8 cellular contexts compared by ENCODE assay signal in the genomic region with DNA sequence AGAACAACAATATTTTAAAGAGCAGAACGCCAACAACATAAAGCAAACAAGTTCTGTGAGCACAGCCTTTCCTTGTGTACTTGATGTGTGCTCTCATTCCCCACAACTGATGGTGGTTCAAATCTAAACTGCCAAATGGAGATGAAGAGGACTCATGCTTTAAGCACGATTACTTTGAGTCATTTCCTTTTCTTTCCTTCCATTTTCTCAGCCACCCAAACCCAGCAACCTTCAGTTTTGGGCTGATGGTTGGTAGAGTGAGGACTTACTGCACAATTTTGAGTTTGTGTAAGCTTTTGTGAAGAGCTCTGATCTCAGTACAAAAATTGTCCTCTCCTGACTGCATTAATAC. TPM values are rescaled to one million over a fixed set of nuclear protein-coding genes. Genes with fewer than 3 reads are reported as not detected.
DNase-seq lines count a peak whose midpoint lies in the region; ATAC-seq, FAIRE-seq and TF ChIP-seq lines count a peak whose summit lies in the region.

No MANE protein-coding gene starts in this region.

- H3K4me1 Mint-ChIP-seq in chondrocyte (ENCODE audit: low read depth): peaks cover 28% of the 10 kb centered on the region

- TF ChIP-seq POLR2A in GM12892 (IDR thresholded peaks at IDR 0.05; ENCODE audit: low read depth, low read length) (peak; percentile 86), NB4 (IDR thresholded peaks at IDR 0.05; ENCODE audit: extremely low read depth, insufficient read length) (no peak)

- no peak for TF ChIP-seq CTCF in NB4 (IDR thresholded peaks at IDR 0.05; ENCODE audit: low read depth, low read length)
- no peak for TF ChIP-seq CTCF in chondrocyte (IDR thresholded peaks at IDR 0.05)
- no peak for TF ChIP-seq CTCF in osteoblast (IDR thresholded peaks at IDR 0.05; ENCODE audit: extremely low read depth, low read depth, low read length)

- intact Hi-C loops in posterior cingulate gyrus (cut with DNase I): no loop called here

- no peak for DNase-seq in GM12892 (ENCODE audit: insufficient read length)
- DNase-seq in NB4 (ENCODE audit: low read depth): peak; percentile 65
- DNase-seq in chondrocyte (ENCODE audit: low spot score): no peak
- DNase-seq in osteoblast (ENCODE audit: insufficient read length, low spot score, missing footprints): peak; percentile 90
- no peak for DNase-seq in posterior cingulate gyrus
- no peak for DNase-seq in H7
- DNase-seq in NCI-H526 treated with DMSO at 0.1 percent for 48 hours (lab: John Stamatoyannopoulos, UW): no peak

- peak overlapping the region; percentile 86 for H3K4me2 ChIP-seq in osteoblast (ENCODE audit: insufficient read depth, low read length)

- H2AFZ ChIP-seq in osteoblast (ENCODE audit: low read length): no peak overlapping the region

- no peaks in the 10 kb centered on the region for H3K27me3 Mint-ChIP-seq in chondrocyte (ENCODE audit: low read depth)

- H3K27ac Mint-ChIP-seq in chondrocyte (ENCODE audit: unreplicated experiment): peak overlapping the region; percentile 94

- ATAC-seq in GM19351 (IDR thresholded peaks at IDR 0.05; ENCODE audit: unreplicated experiment): no peak

- peaks cover 59% of the 10 kb centered on the region for H3K79me2 ChIP-seq in osteoblast (ENCODE audit: insufficient read depth, low read length)

- no peaks in the 10 kb centered on the region for H3K9me3 Mint-ChIP-seq in chondrocyte (ENCODE audit: low read depth)

- peak overlapping the region; percentile 74 for H3K4me3 Mint-ChIP-seq in chondrocyte (ENCODE audit: unreplicated experiment)

- peaks cover 30% of the 10 kb centered on the region for H3K4me1 ChIP-seq in osteoblast (ENCODE audit: insufficient read depth, low read length)

- peak overlapping the region; percentile 57 for H3K27ac ChIP-seq in osteoblast (ENCODE audit: low read depth, low read length)

- H3K27me3 ChIP-seq in osteoblast (ENCODE audit: insufficient read depth, low read length) (no peaks in the 10 kb centered on the region), H7 (ENCODE audit: control insufficient read depth, insufficient read depth, low read length) (peaks cover 11% of the 10 kb centered on the region)

- peak; percentile 79 for FAIRE-seq in GM12892 (lab: Jason Lieb, UNC)

- H3K36me3 ChIP-seq in osteoblast (ENCODE audit: insufficient read depth, low read length) (no peaks in the 10 kb centered on the region), H7 (replicated peaks; ENCODE audit: control insufficient read depth, insufficient read depth, low read length) (no peaks in the 10 kb centered on the region)

- H3K36me3 Mint-ChIP-seq in chondrocyte (ENCODE audit: low read depth): no peaks in the 10 kb centered on the region

- H3K9me3 ChIP-seq in osteoblast (ENCODE audit: low read depth, low read length): no peaks in the 10 kb centered on the region

- H4K20me1 ChIP-seq in osteoblast (ENCODE audit: insufficient read depth, low read length): no peaks in the 10 kb centered on the region

- H3K4me3 ChIP-seq in NB4 (ENCODE audit: low read depth, low read length) (peak overlapping the region; percentile 77), osteoblast (ENCODE audit: insufficient read depth, low read length) (peak overlapping the region; percentile 85), H7 (ENCODE audit: insufficient read depth, low read depth, low read length) (no peak overlapping the region)

RNA-seq across cellular contexts. Expression of gene NSD2, which starts 1.7 kb away (rescaled TPM):
- 61.7 TPM for polyA plus RNA-seq in GM12892 (2012; ENCODE audit: missing spikeins)
- total RNA-seq in chondrocyte (46.9 to 56.5 TPM (median 53.5 TPM) in 3 replicates), osteoblast (53.0 and 58.6 TPM in 2 replicates)
- 89.5 and 92.4 TPM in 2 replicates for total RNA-seq in H7 (2014; rRNA removed; shearing (Covaris generic))

RNA-seq across cellular contexts. Expression of gene LETM1, which starts 16.9 kb away (rescaled TPM):
- 15.3 TPM for polyA plus RNA-seq in GM12892 (2012; ENCODE audit: missing spikeins)
- total RNA-seq in chondrocyte (39.6 to 45.2 TPM (median 41.3 TPM) in 3 replicates), osteoblast (68.4 and 75.3 TPM in 2 replicates)
- total RNA-seq in H7 (2014; rRNA removed; shearing (Covaris generic)): 68.8 and 80.5 TPM in 2 replicates

Comparison
In these comparisons a context has a peak if more than half of its experiments do, and no peak if none do; other contexts are left out.
1. DNase-seq: peak in NB4 (single experiment) and osteoblast (single experiment); none in GM12892 (single experiment), chondrocyte (single experiment), posterior cingulate gyrus (0 of 10), H7 (single experiment) and NCI-H526 treated with DMSO at 0.1 percent for 48 hours (single experiment).